In genomic region chr3:113623324-113623723, GRCh38 we compare ENCODE assay signal across 14 cellular contexts.
DNase-seq lines count a peak whose midpoint lies in the region; ATAC-seq and TF ChIP-seq lines count a peak whose summit lies in the region.
"Had no signal": no experiment of that assay in that cellular context is flagged by ENCODE, and none has a peak within 500 bp of the region (broad histone marks: within the 10 kb centered on the region; RNA-seq: fewer than 3 reads in every experiment).

No MANE protein-coding gene starts in this region.

- H2BK5ac ChIP-seq in H9 (ENCODE audit: insufficient read length, low read length), result no peak overlapping the region

- H3K27me3 Mint-ChIP-seq in H9 (ENCODE audit: low read depth), result peaks cover 14% of the 10 kb centered on the region
- H3K27me3 Mint-ChIP-seq in WTC11 (ENCODE audit: low read depth), result peaks cover 14% of the 10 kb centered on the region
- H3K27me3 Mint-ChIP-seq in activated CD4-positive, alpha-beta memory T cell treated with anti-CD3 and anti-CD28 coated beads, Interleukin-2, amount 10 ng/mL, durations not matched to agents 7 days and 5 days, result no peaks in the 10 kb centered on the region

- H2AK5ac ChIP-seq in H9 (ENCODE audit: insufficient read length, low read length), result no peak overlapping the region

- no peaks in the 10 kb centered on the region for H3K23me2 ChIP-seq in H9 (ENCODE audit: insufficient read length, low read depth, low read length, poor library complexity, severe bottlenecking)

- no peak overlapping the region for H3K14ac ChIP-seq in H9 (ENCODE audit: insufficient read depth, low read length)

- no peak overlapping the region for H3K23ac ChIP-seq in H9 (ENCODE audit: insufficient read length, low read depth, low read length)

- H3K4me1 Mint-ChIP-seq in H9 (0 out of 4 replicates have a peak, but pooled peaks cover 2 to 4% of the 10 kb centered on the region in 2 experiments), WTC11 (no peaks in the 10 kb centered on the region)
- H3K4me1 Mint-ChIP-seq in activated CD4-positive, alpha-beta memory T cell treated with anti-CD3 and anti-CD28 coated beads, Interleukin-2, amount 10 ng/mL, durations not matched to agents 7 days and 5 days, result no peaks in the 10 kb centered on the region

- H2BK120ac ChIP-seq in H9 (ENCODE audit: low read depth, low read length, poor library complexity, severe bottlenecking), result no peak overlapping the region

- H3K79me1 ChIP-seq in H9 (ENCODE audit: insufficient read depth, low read depth, low read length, poor library complexity, severe bottlenecking), result no peaks in the 10 kb centered on the region

- no CpG with 5 or more reads among the region's 19 CpGs for whole genome bisulfite sequencing in H9 (ENCODE audit: extremely low coverage, insufficient read length, low lambda C conversion rate)

- no peaks in the 10 kb centered on the region for H3K4me1 ChIP-seq in H9 (ENCODE audit: insufficient read depth, low read length)
- H3K4me1 ChIP-seq in foreskin keratinocyte, result no peaks in the 10 kb centered on the region
- H3K4me1 ChIP-seq: suprapubic skin had no signal

- no peak overlapping the region for H3K9ac ChIP-seq in H9 (ENCODE audit: extremely low read depth, insufficient read length, low read length)

- H2BK20ac ChIP-seq in H9 (ENCODE audit: low read depth, low read length, poor library complexity, severe bottlenecking), result no peak overlapping the region

- H4K20me1 ChIP-seq in H9 (ENCODE audit: control insufficient read depth, insufficient read depth, insufficient read length), result no peaks in the 10 kb centered on the region

- H3K27me3 ChIP-seq in H9 (ENCODE audit: insufficient read depth, low read length), result no peaks in the 10 kb centered on the region
- H3K27me3 ChIP-seq in foreskin keratinocyte, result peaks cover 24% of the 10 kb centered on the region
- H3K27me3 ChIP-seq: suprapubic skin had no signal

- DNase-seq in H9, result peak; percentile 72
- DNase-seq in WTC11 (ENCODE audit: low spot score), result peak; percentile 57
- no peak for DNase-seq in foreskin keratinocyte
- no peak for DNase-seq in skeletal muscle cell (ENCODE audit: low read depth)
- DNase-seq in activated CD4-positive, alpha-beta memory T cell treated with anti-CD3 and anti-CD28 coated beads, Interleukin-2, amount 10 ng/mL, durations not matched to agents 7 days and 5 days, result no peak
- DNase-seq in activated naive CD4-positive, alpha-beta T cell (lab: John Stamatoyannopoulos, UW), result no peak
- no peak for DNase-seq in activated T-cell treated with anti-CD3 and anti-CD28 coated beads for 4 hours
- DNase-seq: DMS153, KG1, NCI-H2029, PC-9, T-helper 2 cell had no signal

- TF ChIP-seq CTCF in H9 (conservative IDR thresholded peaks at IDR 0.05) (peak; percentile 60), WTC11 (IDR thresholded peaks at IDR 0.05) (no peak), foreskin keratinocyte (conservative IDR thresholded peaks at IDR 0.05) (peak; percentile 37)

- CTCF ChIA-PET in WTC11 (lab: Charles Lee), result no interaction called here
- CTCF ChIA-PET in activated CD4-positive, alpha-beta memory T cell treated with anti-CD3 and anti-CD28 coated beads, Interleukin-2, amount 10 ng/mL, durations not matched to agents 7 days and 5 days (lab: Charles Lee), result no interaction called here

- H3K36me3 Mint-ChIP-seq in H9 (ENCODE audit: insufficient read depth in 1 of 3, low read depth in 3 of 3) (no peaks in the 10 kb centered on the region), WTC11 (no peaks in the 10 kb centered on the region)
- peaks cover 34% of the 10 kb centered on the region for H3K36me3 Mint-ChIP-seq in activated CD4-positive, alpha-beta memory T cell treated with anti-CD3 and anti-CD28 coated beads, Interleukin-2, amount 10 ng/mL, durations not matched to agents 7 days and 5 days (ENCODE audit: low read depth)
- H3K36me3 Mint-ChIP-seq: activated naive CD4-positive, alpha-beta T cell treated with anti-CD3 and anti-CD28 coated beads, Interleukin-2, amount 50 U/mL, for 72 hours had no signal

- no peak overlapping the region for H3K4me2 ChIP-seq in H9 (ENCODE audit: insufficient read depth, insufficient read length, low read length)
- H3K4me2 ChIP-seq: PC-9 had no signal

- no peak overlapping the region for H3K56ac ChIP-seq in H9 (ENCODE audit: insufficient read length, low read depth, low read length)

- no peaks in the 10 kb centered on the region for H3K9me3 ChIP-seq in H9 (ENCODE audit: control insufficient read depth, low read depth, low read length)
- H3K9me3 ChIP-seq: suprapubic skin had no signal

- no peak overlapping the region for H4K5ac ChIP-seq in H9 (ENCODE audit: insufficient read length, low read depth, low read length)

- H3K4me3 ChIP-seq in skeletal muscle cell (ENCODE audit: low read depth, low read length), result peak overlapping the region; percentile 13
- H3K4me3 ChIP-seq: PC-9, suprapubic skin had no signal

- H3K79me2 ChIP-seq in H9 (ENCODE audit: insufficient read depth, low read length), result no peaks in the 10 kb centered on the region

- POLR2A ChIA-PET in WTC11 (lab: Charles Lee), result no interaction called here
- POLR2A ChIA-PET in activated CD4-positive, alpha-beta memory T cell treated with anti-CD3 and anti-CD28 coated beads, Interleukin-2, amount 10 ng/mL, durations not matched to agents 7 days and 5 days (lab: Charles Lee), result no interaction called here

- no peak overlapping the region for H4K91ac ChIP-seq in H9 (ENCODE audit: insufficient read length, low read depth, low read length)

- H3K27ac Mint-ChIP-seq in H9, result no peak overlapping the region; a peak in 1 of 7 replicates
- H3K27ac Mint-ChIP-seq in WTC11, result no peak overlapping the region
- H3K27ac Mint-ChIP-seq in activated CD4-positive, alpha-beta memory T cell treated with anti-CD3 and anti-CD28 coated beads, Interleukin-2, amount 10 ng/mL, durations not matched to agents 7 days and 5 days, result no peak overlapping the region
- H3K27ac Mint-ChIP-seq: activated naive CD4-positive, alpha-beta T cell treated with anti-CD3 and anti-CD28 coated beads, Interleukin-2, amount 50 U/mL, for 72 hours had no signal

- H3K9me3 Mint-ChIP-seq in H9 (no peaks in the 10 kb centered on the region), WTC11 (no peaks in the 10 kb centered on the region)
- H3K9me3 Mint-ChIP-seq in activated CD4-positive, alpha-beta memory T cell treated with anti-CD3 and anti-CD28 coated beads, Interleukin-2, amount 10 ng/mL, durations not matched to agents 7 days and 5 days, result no peaks in the 10 kb centered on the region
- H3K9me3 Mint-ChIP-seq: activated naive CD4-positive, alpha-beta T cell treated with anti-CD3 and anti-CD28 coated beads, Interleukin-2, amount 50 U/mL, for 72 hours had no signal

- H3K27ac ChIP-seq in H9 (ENCODE audit: insufficient read length, low read depth, low read length) (no peak overlapping the region), foreskin keratinocyte (no peak overlapping the region)
- H3K27ac ChIP-seq: PC-9, suprapubic skin had no signal

- no peak overlapping the region for H2BK12ac ChIP-seq in H9 (ENCODE audit: insufficient read length, low read depth, low read length)

- no peak overlapping the region for H2BK15ac ChIP-seq in H9 (ENCODE audit: low read depth, low read length)

- H3T11ph ChIP-seq in H9 (ENCODE audit: low read length), result no peak overlapping the region

- no peak overlapping the region for H3K4me3 Mint-ChIP-seq in H9
- H3K4me3 Mint-ChIP-seq in WTC11, result 0 out of 2 replicates have a peak overlapping the region, but pooled peaks have one; percentile 1
- no peak overlapping the region for H3K4me3 Mint-ChIP-seq in activated CD4-positive, alpha-beta memory T cell treated with anti-CD3 and anti-CD28 coated beads, Interleukin-2, amount 10 ng/mL, durations not matched to agents 7 days and 5 days

- peak; percentile 81 for ATAC-seq in WTC11
- ATAC-seq in foreskin keratinocyte, result peak; percentile 23
- ATAC-seq: activated naive CD4-positive, alpha-beta T cell treated with anti-CD3 and anti-CD28 coated beads, Interleukin-2, amount 50 U/mL, for 72 hours had no signal

- no peak overlapping the region for H2AFZ ChIP-seq in H9 (ENCODE audit: low read length)
- H2AFZ ChIP-seq: PC-9 had no signal

- H4K8ac ChIP-seq in H9 (replicated peaks; ENCODE audit: insufficient read length, low read depth, low read length), result no peak overlapping the region

- no peak overlapping the region for H3K4ac ChIP-seq in H9 (ENCODE audit: low read depth, low read length)

- no peak overlapping the region for H3K18ac ChIP-seq in H9 (ENCODE audit: insufficient read length, low read depth, low read length)

TF ChIP-seq in WTC11, 78 proteins besides CTCF, POLR2A, EP300 and RAD21 (continues in another document):
- TF ChIP-seq, protein P1, sequence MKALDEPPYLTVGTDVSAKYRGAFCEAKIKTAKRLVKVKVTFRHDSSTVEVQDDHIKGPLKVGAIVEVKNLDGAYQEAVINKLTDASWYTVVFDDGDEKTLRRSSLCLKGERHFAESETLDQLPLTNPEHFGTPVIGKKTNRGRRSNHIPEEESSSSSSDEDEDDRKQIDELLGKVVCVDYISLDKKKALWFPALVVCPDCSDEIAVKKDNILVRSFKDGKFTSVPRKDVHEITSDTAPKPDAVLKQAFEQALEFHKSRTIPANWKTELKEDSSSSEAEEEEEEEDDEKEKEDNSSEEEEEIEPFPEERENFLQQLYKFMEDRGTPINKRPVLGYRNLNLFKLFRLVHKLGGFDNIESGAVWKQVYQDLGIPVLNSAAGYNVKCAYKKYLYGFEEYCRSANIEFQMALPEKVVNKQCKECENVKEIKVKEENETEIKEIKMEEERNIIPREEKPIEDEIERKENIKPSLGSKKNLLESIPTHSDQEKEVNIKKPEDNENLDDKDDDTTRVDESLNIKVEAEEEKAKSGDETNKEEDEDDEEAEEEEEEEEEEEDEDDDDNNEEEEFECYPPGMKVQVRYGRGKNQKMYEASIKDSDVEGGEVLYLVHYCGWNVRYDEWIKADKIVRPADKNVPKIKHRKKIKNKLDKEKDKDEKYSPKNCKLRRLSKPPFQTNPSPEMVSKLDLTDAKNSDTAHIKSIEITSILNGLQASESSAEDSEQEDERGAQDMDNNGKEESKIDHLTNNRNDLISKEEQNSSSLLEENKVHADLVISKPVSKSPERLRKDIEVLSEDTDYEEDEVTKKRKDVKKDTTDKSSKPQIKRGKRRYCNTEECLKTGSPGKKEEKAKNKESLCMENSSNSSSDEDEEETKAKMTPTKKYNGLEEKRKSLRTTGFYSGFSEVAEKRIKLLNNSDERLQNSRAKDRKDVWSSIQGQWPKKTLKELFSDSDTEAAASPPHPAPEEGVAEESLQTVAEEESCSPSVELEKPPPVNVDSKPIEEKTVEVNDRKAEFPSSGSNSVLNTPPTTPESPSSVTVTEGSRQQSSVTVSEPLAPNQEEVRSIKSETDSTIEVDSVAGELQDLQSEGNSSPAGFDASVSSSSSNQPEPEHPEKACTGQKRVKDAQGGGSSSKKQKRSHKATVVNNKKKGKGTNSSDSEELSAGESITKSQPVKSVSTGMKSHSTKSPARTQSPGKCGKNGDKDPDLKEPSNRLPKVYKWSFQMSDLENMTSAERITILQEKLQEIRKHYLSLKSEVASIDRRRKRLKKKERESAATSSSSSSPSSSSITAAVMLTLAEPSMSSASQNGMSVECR (CRISPR knock-in tag; IDR thresholded peaks at IDR 0.05; ENCODE audit: borderline replicate concordance), result no peak
- TF ChIP-seq RORB (CRISPR knock-in tag; IDR thresholded peaks at IDR 0.05), result no peak

Comparison
In these comparisons a context has a peak if more than half of its experiments do, and no peak if none do; other contexts are left out.
1. DNase-seq: peak in H9 (single experiment) and WTC11 (single experiment); none in foreskin keratinocyte (0 of 2), skeletal muscle cell (single experiment), activated CD4-positive, alpha-beta memory T cell treated with anti-CD3 and anti-CD28 coated beads, Interleukin-2, amount 10 ng/mL, durations not matched to agents 7 days and 5 days (single experiment), activated naive CD4-positive, alpha-beta T cell (0 of 4) and activated T-cell treated with anti-CD3 and anti-CD28 coated beads for 4 hours (single experiment).